Comparison of ENCODE assay signal across 14 cellular contexts in the genomic region with DNA sequence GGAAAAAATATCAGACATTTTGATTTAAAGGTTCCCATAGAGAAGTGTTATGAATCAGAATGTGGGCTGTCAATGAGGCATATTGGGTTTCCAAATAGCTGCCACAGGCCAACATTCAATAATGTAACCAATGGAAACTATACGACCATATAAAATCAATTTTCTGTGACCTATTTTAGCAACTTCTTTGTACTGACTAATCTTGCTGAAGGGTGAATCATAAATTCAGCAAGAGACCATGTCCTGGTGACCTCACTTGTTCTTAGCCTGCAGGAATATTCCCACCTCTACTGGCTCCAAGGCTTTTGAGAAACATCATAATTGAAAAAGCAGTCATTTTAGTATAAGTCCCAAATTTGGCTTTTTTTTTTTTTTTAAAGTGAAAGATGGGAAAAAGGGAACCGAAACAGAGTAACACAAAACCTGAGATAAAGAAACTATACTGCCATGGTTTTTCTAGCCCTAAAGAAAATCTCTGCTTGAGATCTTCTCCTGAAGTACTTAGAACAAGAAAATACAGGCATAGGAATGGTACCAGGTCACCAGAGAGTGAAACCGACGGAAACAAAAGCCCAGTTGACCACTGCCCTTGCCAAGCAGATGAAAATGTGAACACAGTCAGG. TPM values are rescaled to one million over a fixed set of nuclear protein-coding genes. Genes with fewer than 3 reads are reported as not detected.
A peak's percentile ranks its signal among the peaks of the same experiment; 100 is the strongest.
DNase-seq lines count a peak whose midpoint lies in the region; ATAC-seq and TF ChIP-seq lines count a peak whose summit lies in the region.
"Had no signal": no experiment of that assay in that cellular context is flagged by ENCODE, and none has a peak within 500 bp of the region (broad histone marks: within the 10 kb centered on the region; RNA-seq: fewer than 3 reads in every experiment).

No MANE protein-coding gene starts in this region.

- H3K4ac ChIP-seq in mesendoderm (ENCODE audit: low read depth, low read length), result no peak overlapping the region

- no peaks in the 10 kb centered on the region for H3K36me3 ChIP-seq in mesendoderm (ENCODE audit: control insufficient read depth, insufficient read depth, low read length)
- H3K36me3 ChIP-seq: ascending aorta, SJSA1 had no signal

- no CpG with 5 or more reads among the region's 4 CpGs for WGBS in mesendoderm (ENCODE audit: extremely low coverage, insufficient coverage, low lambda C conversion rate)

- H2BK15ac ChIP-seq in mesendoderm (replicated peaks; ENCODE audit: low read depth), result no peak overlapping the region

- H3K27me3 ChIP-seq in mesendoderm (ENCODE audit: insufficient read depth, low read length, poor library complexity), result no peaks in the 10 kb centered on the region
- H3K27me3 ChIP-seq: ascending aorta, SJSA1 had no signal

- H3K9ac ChIP-seq in mesendoderm (ENCODE audit: low read length), result no peak overlapping the region

- H3K4me3 ChIP-seq in astrocyte of the spinal cord (ENCODE audit: low read depth, low read length) (no peak overlapping the region), mesendoderm (ENCODE audit: low read length) (no peak overlapping the region)
- H3K4me3 ChIP-seq: ascending aorta, SJSA1, smooth muscle cell had no signal

- DNase-seq in AG08395 (ENCODE audit: low spot score) (peak; percentile 67), astrocyte of the spinal cord (ENCODE audit: low read depth, low spot score) (peak; percentile 62), OCI-M2 (lab: John Stamatoyannopoulos, UW; ENCODE audit: unreplicated experiment) (no peak), mesendoderm (no peak)
- DNase-seq in activated CD8-positive, alpha-beta memory T cell treated with anti-CD3 and anti-CD28 coated beads, Interleukin-2, amount 50 U/mL, for 4 hours, result no peak
- DNase-seq: activated CD4-positive, alpha-beta T cell treated with anti-CD3 and anti-CD28 coated beads, Interleukin-2, amount 50 U/mL, for 48 hours; NCI-H1105 treated with DMSO at 0.1 percent for 48 hours had no signal

- H4K5ac ChIP-seq in mesendoderm (ENCODE audit: low read length), result no peak overlapping the region

- no peak overlapping the region for H3K4me2 ChIP-seq in mesendoderm (ENCODE audit: low read length)
- H3K4me2 ChIP-seq: smooth muscle cell had no signal

- H3K23ac ChIP-seq in mesendoderm (ENCODE audit: low read length), result no peak overlapping the region

- H3K27ac ChIP-seq in mesendoderm (ENCODE audit: low read depth, low read length), result no peak overlapping the region
- H3K27ac ChIP-seq: ascending aorta, C4-2B, SJSA1 had no signal

- H4K8ac ChIP-seq in mesendoderm (ENCODE audit: low read depth, low read length), result no peak overlapping the region

- H3K79me2 ChIP-seq in mesendoderm (ENCODE audit: control insufficient read depth, insufficient read depth, low read length), result no peaks in the 10 kb centered on the region

- peak; percentile 39 for ATAC-seq in GM19324 (IDR thresholded peaks at IDR 0.05; ENCODE audit: low FRiP score, unreplicated experiment)
- peak; percentile 53 for ATAC-seq in HG03520 (IDR thresholded peaks at IDR 0.05; ENCODE audit: unreplicated experiment)
- no peak for ATAC-seq in HG02759 (IDR thresholded peaks at IDR 0.05; ENCODE audit: unreplicated experiment)

- no peaks in the 10 kb centered on the region for H3K79me1 ChIP-seq in mesendoderm (ENCODE audit: low read length)

- no peak overlapping the region for H2BK120ac ChIP-seq in mesendoderm (ENCODE audit: low read depth, low read length)

- in situ Hi-C loops in astrocyte of the spinal cord (cut with HindIII; ENCODE audit: low sequenced_read_pairs), result no loop called here

- no peak overlapping the region for H3K18ac ChIP-seq in mesendoderm (ENCODE audit: low read length)

- H2BK5ac ChIP-seq in mesendoderm (ENCODE audit: low read length), result no peak overlapping the region

- H2AK5ac ChIP-seq in mesendoderm (ENCODE audit: low read length), result no peak overlapping the region

- no peak for TF ChIP-seq CTCF in astrocyte of the spinal cord (IDR thresholded peaks at IDR 0.05; ENCODE audit: low read depth, low read length)

- H3K56ac ChIP-seq in mesendoderm (ENCODE audit: low read length), result no peak overlapping the region

- no peaks in the 10 kb centered on the region for H3K4me1 ChIP-seq in mesendoderm (ENCODE audit: control insufficient read depth, low read depth, low read length)
- H3K4me1 ChIP-seq: ascending aorta, SJSA1 had no signal

RNA-seq across cellular contexts. Expression of gene PLEKHM3, which starts 32.1 kb away (rescaled TPM):
- polyA plus RNA-seq in mesendoderm (2013, experiment 1 of 2), result 2.7 TPM
- 2.5 TPM for polyA plus RNA-seq in mesendoderm (2013, experiment 2 of 2)

Comparison
In these comparisons a context has a peak if more than half of its experiments do, and no peak if none do; other contexts are left out.
1. DNase-seq: peak in AG08395 (single experiment) and astrocyte of the spinal cord (single experiment); none in activated CD8-positive, alpha-beta memory T cell treated with anti-CD3 and anti-CD28 coated beads, Interleukin-2, amount 50 U/mL, for 4 hours (single experiment), OCI-M2 (single experiment) and mesendoderm (single experiment).